Comparison of ENCODE assay signal across 12 cellular contexts in the genomic region with DNA sequence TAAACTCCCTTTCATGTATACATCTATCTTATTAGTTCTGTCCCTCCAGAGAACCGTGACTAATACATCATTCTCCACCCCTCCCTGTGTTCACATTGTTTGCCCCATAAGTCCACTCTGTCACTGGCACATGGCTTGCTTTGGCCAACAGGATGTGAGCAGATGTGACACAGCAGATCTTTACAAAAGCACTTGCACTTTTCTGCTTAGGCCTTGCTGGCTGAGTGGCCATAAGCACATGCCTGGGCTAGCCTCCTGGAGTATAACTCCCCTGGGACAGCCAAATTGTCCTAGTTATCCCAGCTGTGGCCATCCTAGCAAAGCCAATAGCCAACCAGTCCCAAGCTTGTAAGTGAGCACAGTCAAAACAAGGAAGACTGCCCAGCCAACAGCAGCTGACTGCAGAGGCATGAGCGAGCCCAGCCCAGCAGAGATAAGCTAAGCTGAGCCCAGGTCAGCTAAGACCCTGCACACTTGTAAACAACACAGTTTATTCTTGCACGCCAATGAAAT. TPM values are rescaled to one million over a fixed set of nuclear protein-coding genes. Genes with fewer than 3 reads are reported as not detected.
DNase-seq lines count a peak whose midpoint lies in the region; ATAC-seq and TF ChIP-seq lines count a peak whose summit lies in the region.
"Had no signal": no experiment of that assay in that cellular context is flagged by ENCODE, and none has a peak within 500 bp of the region (broad histone marks: within the 10 kb centered on the region; RNA-seq: fewer than 3 reads in every experiment).

No MANE protein-coding gene starts in this region.

- peaks cover 2 to 6% (median 4%) of the 10 kb centered on the region in 3 donors for H3K27me3 Mint-ChIP-seq in CD14-positive monocyte (ENCODE audit: low read depth in 3 of 3)

- TF ChIP-seq CTCF in CD14-positive monocyte (IDR thresholded peaks at IDR 0.05): no peak
- no peak for TF ChIP-seq CTCF in foreskin keratinocyte (conservative IDR thresholded peaks at IDR 0.05)

- DNase-seq in CD14-positive monocyte (ENCODE audit: low spot score): peak; percentile 61
- peak; percentile 92 for DNase-seq in NCI-H69 (lab: John Stamatoyannopoulos, UW)
- DNase-seq in foreskin keratinocyte: peak; percentile 22 to 47
- DNase-seq in NCI-H187 (lab: John Stamatoyannopoulos, UW): no peak
- DNase-seq: activated CD4-positive, alpha-beta T cell treated with anti-CD3 and anti-CD28 coated beads for 48 hours; CD8-positive, alpha-beta memory T cell; NCI-H2029 treated with DMSO at 0.1 percent for 48 hours had no signal

- H3K27ac Mint-ChIP-seq in CD14-positive monocyte: peak overlapping the region in 3 of 7 donors; percentile 26 to 66 (median 43)
- H3K27ac Mint-ChIP-seq: CD8-positive, alpha-beta memory T cell; natural killer cell treated with Interleukin-12 subunit alpha and Interleukin-12 subunit beta and Interleukin-15 and Interleukin-18, amount 100 ng/mL, for 72 hours had no signal

- peaks cover 2 to 14% (median 9%) of the 10 kb centered on the region in 7 donors for H3K9me3 Mint-ChIP-seq in CD14-positive monocyte
- H3K9me3 Mint-ChIP-seq: natural killer cell treated with Interleukin-12 subunit alpha and Interleukin-12 subunit beta and Interleukin-15 and Interleukin-18, amount 100 ng/mL, for 72 hours had no signal

- intact Hi-C loops in CD14-positive monocyte (cut with micrococcal nuclease): no loop called here

- no peaks in the 10 kb centered on the region for H3K27me3 ChIP-seq in foreskin keratinocyte

- H3K4me1 Mint-ChIP-seq in CD14-positive monocyte: peaks cover 15% of the 10 kb centered on the region
- H3K4me1 Mint-ChIP-seq: CD8-positive, alpha-beta memory T cell had no signal

- no peak overlapping the region for H3K27ac ChIP-seq in foreskin keratinocyte

- ATAC-seq in GM21825 (IDR thresholded peaks at IDR 0.05; ENCODE audit: unreplicated experiment): peak; percentile 53
- ATAC-seq in foreskin keratinocyte: peak; percentile 64
- ATAC-seq in HG03469 (IDR thresholded peaks at IDR 0.05; ENCODE audit: unreplicated experiment): no peak
- no peak for ATAC-seq in HG03457 (IDR thresholded peaks at IDR 0.05; ENCODE audit: unreplicated experiment)
- no peak for ATAC-seq in HG02571 (IDR thresholded peaks at IDR 0.05; ENCODE audit: unreplicated experiment)

- H3K4me3 Mint-ChIP-seq in CD14-positive monocyte: no peak overlapping the region
- H3K4me3 Mint-ChIP-seq: CD8-positive, alpha-beta memory T cell; natural killer cell treated with Interleukin-12 subunit alpha and Interleukin-12 subunit beta and Interleukin-15 and Interleukin-18, amount 100 ng/mL, for 72 hours had no signal

- no peaks in the 10 kb centered on the region for H3K36me3 Mint-ChIP-seq in CD14-positive monocyte
- H3K36me3 Mint-ChIP-seq: CD8-positive, alpha-beta memory T cell had no signal

- H3K4me1 ChIP-seq in foreskin keratinocyte: no peaks in the 10 kb centered on the region

RNA-seq across cellular contexts. Expression of a gene that starts 9.7 kb away (rescaled TPM):
- polyA plus RNA-seq in CD14-positive monocyte (10 to 100 TPM; 20.5 to 22.0 TPM), foreskin keratinocyte (65.5 and 68.1 TPM in 2 replicates)
- total RNA-seq in foreskin keratinocyte: 69.7 and 80.1 TPM in 2 replicates

Comparison
In these comparisons a context has a peak if more than half of its experiments do, and no peak if none do; other contexts are left out.
1. DNase-seq: peak in CD14-positive monocyte (single experiment), NCI-H69 (single experiment) and foreskin keratinocyte (2 of 2); none in NCI-H187 (0 of 2).
2. ATAC-seq: peak in GM21825 (single experiment) and foreskin keratinocyte (single experiment); none in HG03469 (single experiment), HG03457 (single experiment) and HG02571 (single experiment).